1 cellular context compared by ENCODE assay signal in the genomic region with DNA sequence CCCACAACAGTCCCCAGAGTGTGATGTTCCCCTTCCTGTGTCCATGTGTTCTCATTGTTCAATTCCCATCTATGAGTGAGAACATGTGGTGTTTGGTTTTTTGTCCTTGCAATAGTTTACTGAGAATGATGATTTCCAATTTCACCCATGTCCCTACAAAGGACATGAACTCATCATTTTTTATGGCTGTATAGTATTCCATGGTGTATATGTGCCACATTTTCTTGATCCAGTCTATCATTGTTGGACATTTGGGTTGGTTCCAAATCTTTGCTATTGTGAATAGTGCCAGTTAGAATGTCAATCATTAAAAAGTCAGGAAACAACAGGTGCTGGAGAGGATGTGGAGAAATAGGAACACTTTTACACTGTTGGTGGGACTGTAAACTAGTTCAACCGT.
TF ChIP-seq lines count a peak whose summit lies in the region.
"Not testable (repeated sequence)": the region's sequence is repeated elsewhere in the genome, so short reads cannot be mapped to it uniquely, and the experiment has no call there.

No MANE protein-coding gene starts in this region.

- CTCF ChIA-PET in HEK293 (lab: Yijun Ruan, JAX), result not testable (repeated sequence)

- H3K4me3 ChIP-seq in HEK293 (ENCODE audit: low read depth, low read length), result not testable (repeated sequence)

- not testable (repeated sequence) for H3K4me1 ChIP-seq in HEK293 (ENCODE audit: control insufficient read depth, insufficient read depth, low read length)

- not testable (repeated sequence) for H3K27ac ChIP-seq in HEK293 (ENCODE audit: extremely low read depth, low read depth, low read length)

- not testable (repeated sequence) for H3K36me3 ChIP-seq in HEK293 (ENCODE audit: control insufficient read depth in 2 of 2, insufficient read depth in 1 of 2, low read length in 2 of 2)

- H3K9me3 ChIP-seq in HEK293 (ENCODE audit: control insufficient read depth, insufficient read depth, low read depth, low read length), result not testable (repeated sequence)

- not testable (repeated sequence) for TF ChIP-seq CTCF in HEK293 (tag by site-specific recombination; IDR thresholded peaks at IDR 0.05)

- POLR2A ChIA-PET in HEK293 (lab: Yijun Ruan, JAX), result not testable (repeated sequence)

TF ChIP-seq in HEK293, 187 proteins besides CTCF, POLR2A, EP300 and RAD21:
- TF ChIP-seq, protein P1, sequence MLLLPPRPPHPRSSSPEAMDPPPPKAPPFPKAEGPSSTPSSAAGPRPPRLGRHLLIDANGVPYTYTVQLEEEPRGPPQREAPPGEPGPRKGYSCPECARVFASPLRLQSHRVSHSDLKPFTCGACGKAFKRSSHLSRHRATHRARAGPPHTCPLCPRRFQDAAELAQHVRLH (tag by site-specific recombination; IDR thresholded peaks at IDR 0.05), result peak; percentile 69
- peak; percentile 97 for TF ChIP-seq ZNF146 (tag by site-specific recombination; IDR thresholded peaks at IDR 0.05)
